1 cellular context compared by ENCODE assay signal in the genomic region with DNA sequence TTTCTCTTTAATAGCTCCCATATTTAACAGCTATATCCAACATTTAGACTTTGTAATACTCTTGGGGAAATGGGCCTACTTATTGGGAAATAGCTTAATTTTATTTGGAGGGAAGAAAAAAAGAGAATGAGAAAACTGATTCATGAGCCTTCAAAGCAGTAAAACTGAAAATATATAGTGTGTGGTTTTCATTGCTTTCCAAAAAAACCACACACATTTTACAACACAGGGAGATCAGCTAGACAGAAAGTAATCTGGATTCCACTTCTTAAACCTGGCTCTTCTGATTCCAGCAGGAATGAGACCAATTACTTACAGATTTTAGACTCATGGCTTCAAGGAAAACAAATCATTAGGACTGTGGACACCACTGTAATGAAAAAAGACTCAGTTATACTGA.
TF ChIP-seq lines count a peak whose summit lies in the region.

No MANE protein-coding gene starts in this region.

TF ChIP-seq in IMR-90, 13 proteins besides CTCF, POLR2A, EP300 and RAD21 (continued from another document):
- no peak for TF ChIP-seq NFE2L2 (IDR thresholded peaks at IDR 0.05; ENCODE audit: low read depth, low read length)
- TF ChIP-seq MAFK (IDR thresholded peaks at IDR 0.05; ENCODE audit: low read depth, low read length), result no peak
- TF ChIP-seq MAZ (IDR thresholded peaks at IDR 0.05; ENCODE audit: borderline replicate concordance, low read depth, low read length), result no peak
- no peak for TF ChIP-seq FOS (IDR thresholded peaks at IDR 0.05; ENCODE audit: low read depth, low read length)
- TF ChIP-seq RFX5 (IDR thresholded peaks at IDR 0.05; ENCODE audit: low read depth, low read length), result no peak
